Comparison of ENCODE assay signal across 8 cellular contexts in the genomic region with DNA sequence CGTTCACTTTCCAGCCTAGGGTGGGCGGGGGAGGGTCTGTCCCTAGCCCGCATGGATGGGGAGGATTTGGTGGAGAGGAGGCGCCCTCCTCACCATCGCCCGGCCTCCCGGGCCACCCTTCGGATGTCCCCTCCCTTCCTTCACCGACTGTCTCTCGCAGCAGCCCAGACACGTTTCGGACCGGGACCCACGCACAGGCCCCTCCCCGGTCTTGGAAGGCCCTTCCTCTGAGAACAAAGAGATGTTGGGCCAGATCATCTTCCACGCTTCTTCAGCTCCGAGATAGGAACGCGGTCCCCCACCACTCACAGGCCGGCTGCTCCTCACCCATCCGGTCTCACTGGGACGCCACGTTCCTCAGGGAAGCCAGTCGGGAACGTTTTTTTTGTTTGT.
A peak's percentile ranks its signal among the peaks of the same experiment; 100 is the strongest.
DNase-seq lines count a peak whose midpoint lies in the region; ATAC-seq and TF ChIP-seq lines count a peak whose summit lies in the region.

No MANE protein-coding gene starts in this region.

- H3K9me3 ChIP-seq in muscle layer of duodenum (ENCODE audit: control insufficient read depth in 1 of 2, low read length in 2 of 2): no peaks in the 10 kb centered on the region

- peak overlapping the region; percentile 35 for H3K4me3 Mint-ChIP-seq in stimulated activated naive CD8-positive, alpha-beta T cell treated with anti-CD3 and anti-CD28 coated beads, Interleukin-15, Interleukin-2, amounts not matched to agents 100 ng/mL and 50 ng/mL, for 24 hours

- no peak overlapping the region for H3K27ac ChIP-seq in muscle layer of duodenum (ENCODE audit: low read length)

- no peak for TF ChIP-seq POLR2A in erythroblast (IDR thresholded peaks at IDR 0.05; ENCODE audit: low read length)

- peak overlapping the region; percentile 72 for H3K27ac Mint-ChIP-seq in stimulated activated naive CD8-positive, alpha-beta T cell treated with anti-CD3 and anti-CD28 coated beads, Interleukin-15, Interleukin-2, amounts not matched to agents 100 ng/mL and 50 ng/mL, for 24 hours

- H3K4me1 ChIP-seq in muscle layer of duodenum (ENCODE audit: control insufficient read depth in 1 of 2, insufficient read depth in 2 of 2, low read length in 2 of 2): peaks cover 16 to 46% of the 10 kb centered on the region in 2 donors

- H3K4me1 Mint-ChIP-seq in stimulated activated naive CD8-positive, alpha-beta T cell treated with anti-CD3 and anti-CD28 coated beads, Interleukin-15, Interleukin-2, amounts not matched to agents 100 ng/mL and 50 ng/mL, for 24 hours (ENCODE audit: low read depth): peaks cover 49% of the 10 kb centered on the region

- no peaks in the 10 kb centered on the region for H3K27me3 ChIP-seq in muscle layer of duodenum (ENCODE audit: low read depth, low read length)

- peaks cover 20% of the 10 kb centered on the region for H3K36me3 Mint-ChIP-seq in stimulated activated naive CD8-positive, alpha-beta T cell treated with anti-CD3 and anti-CD28 coated beads, Interleukin-15, Interleukin-2, amounts not matched to agents 100 ng/mL and 50 ng/mL, for 24 hours (ENCODE audit: low read depth)

- DNase-seq in stimulated activated naive CD8-positive, alpha-beta T cell treated with anti-CD3 and anti-CD28 coated beads, Interleukin-15, Interleukin-2, amounts not matched to agents 100 U/mL and 50 U/mL, for 24 hours: no peak
- DNase-seq in epithelial cell of esophagus (ENCODE audit: low read depth) (no peak), erythroblast (lab: John Stamatoyannopoulos, UW) (no peak), NCI-H1417 (lab: John Stamatoyannopoulos, UW) (no peak)
- DNase-seq in activated effector memory CD4-positive, alpha-beta T cell treated with Interleukin-2 at 50 U/mL for 16 hours: no peak

- no peak for TF ChIP-seq CTCF in epithelial cell of esophagus (IDR thresholded peaks at IDR 0.05; ENCODE audit: insufficient read depth, low read depth, low read length, missing control alignments)

- no peak for ATAC-seq in stimulated activated naive CD8-positive, alpha-beta T cell treated with anti-CD3 and anti-CD28 coated beads, Interleukin-15, Interleukin-2, amounts not matched to agents 100 U/mL and 50 U/mL, for 24 hours
- no peak for ATAC-seq in HG03520 (IDR thresholded peaks at IDR 0.05; ENCODE audit: unreplicated experiment)

- H3K4me3 ChIP-seq in epithelial cell of esophagus (ENCODE audit: low read length) (peak overlapping the region; percentile 86), muscle layer of duodenum (ENCODE audit: low read depth in 1 of 2, low read length in 2 of 2) (peak overlapping the region; percentile 86 to 93)

- peaks cover 3 to 22% of the 10 kb centered on the region in 2 donors for H3K36me3 ChIP-seq in muscle layer of duodenum (ENCODE audit: control insufficient read depth in 1 of 2, insufficient read depth in 2 of 2, low read length in 2 of 2)

- H3K9me3 Mint-ChIP-seq in stimulated activated naive CD8-positive, alpha-beta T cell treated with anti-CD3 and anti-CD28 coated beads, Interleukin-15, Interleukin-2, amounts not matched to agents 100 ng/mL and 50 ng/mL, for 24 hours: no peaks in the 10 kb centered on the region

- H3K27me3 Mint-ChIP-seq in stimulated activated naive CD8-positive, alpha-beta T cell treated with anti-CD3 and anti-CD28 coated beads, Interleukin-15, Interleukin-2, amounts not matched to agents 100 ng/mL and 50 ng/mL, for 24 hours: no peaks in the 10 kb centered on the region
